8 cellular contexts compared by ENCODE assay signal in the genomic region with DNA sequence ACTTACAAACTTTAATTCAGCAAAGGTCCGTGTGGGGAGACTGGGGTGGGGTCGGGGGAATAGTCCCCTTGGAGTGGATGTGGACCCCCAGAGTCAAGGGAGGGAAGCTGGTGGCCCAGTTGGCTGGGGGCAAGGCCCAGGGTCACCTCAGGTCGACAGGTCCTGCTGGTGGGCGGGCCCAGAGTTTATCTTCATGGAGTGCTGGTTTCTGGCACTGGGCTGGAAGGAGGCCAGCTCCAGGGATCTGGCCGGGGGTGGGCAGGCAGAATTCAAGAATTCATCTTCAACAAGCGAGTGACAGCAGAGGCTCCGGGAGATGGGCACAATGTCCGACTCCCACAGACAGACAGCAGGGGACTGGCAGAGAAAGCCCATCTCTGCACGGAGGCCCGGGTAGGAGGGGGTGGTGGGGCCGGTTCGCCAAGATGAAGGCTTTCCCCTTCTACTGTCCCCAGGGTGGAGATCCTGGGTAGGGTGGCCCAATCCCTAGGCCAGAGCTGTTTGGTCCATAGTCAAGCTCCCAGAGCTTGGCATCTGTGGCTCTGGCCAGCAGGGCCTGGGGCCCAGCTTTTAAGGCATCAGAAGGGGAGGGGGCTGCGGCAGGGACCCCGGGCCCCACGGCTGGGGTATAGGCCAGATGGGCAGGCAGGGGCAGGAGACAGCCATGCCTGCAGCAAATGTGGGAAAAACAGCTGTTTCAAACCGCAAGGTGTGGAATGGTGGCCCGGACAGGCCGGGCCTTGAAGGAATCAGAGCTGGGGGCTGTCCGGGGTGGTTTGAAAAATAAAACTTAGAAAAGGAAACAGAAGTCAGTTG. TPM values are rescaled to one million over a fixed set of nuclear protein-coding genes. Genes with fewer than 3 reads are reported as not detected.
DNase-seq lines count a peak whose midpoint lies in the region; ATAC-seq, FAIRE-seq and TF ChIP-seq lines count a peak whose summit lies in the region.

No MANE protein-coding gene starts in this region.

- intact Hi-C loops in A673 (cut with micrococcal nuclease; ENCODE audit: unreplicated experiment) (no loop called here), K562 (cut with micrococcal nuclease) (loop anchor here (1.0 kb wide), 1 partner anchor 16 kb away; no protein-coding TSS in a partner anchor)

- TF ChIP-seq CTCF in A673 (conservative IDR thresholded peaks at IDR 0.05; ENCODE audit: low read depth, low read length), result no peak
- no peak for TF ChIP-seq CTCF in K562 (IDR thresholded peaks at IDR 0.05 in 2 of 3, conservative IDR thresholded peaks at IDR 0.05 in 1 of 3; ENCODE audit: insufficient read depth in 2 of 3, low read depth in 1 of 3, low read length in 3 of 3)

- H3K4me3 ChIP-seq in A673 (ENCODE audit: low read depth, low read length, poor library complexity, severe bottlenecking) (peak overlapping the region; percentile 75), K562 (peak overlapping the region; percentile 82), mucosa of rectum (ENCODE audit: low read length in 2 of 2) (peak overlapping the region; percentile 81 to 83)

- H3K27me3 ChIP-seq in A673 (replicated peaks; ENCODE audit: insufficient read depth, low read depth, low read length, poor library complexity), result no peaks in the 10 kb centered on the region
- no peaks in the 10 kb centered on the region for H3K27me3 ChIP-seq in K562 (ENCODE audit: control insufficient read depth in 2 of 2, insufficient read depth in 2 of 2, low read length in 2 of 2)
- H3K27me3 ChIP-seq in mucosa of rectum (ENCODE audit: control insufficient read depth in 2 of 2, insufficient read depth in 2 of 2, low read length in 2 of 2), result no peaks in the 10 kb centered on the region

- H3K4me1 ChIP-seq in A673 (ENCODE audit: insufficient read depth, low read length, poor library complexity, severe bottlenecking) (peaks cover 5% of the 10 kb centered on the region), K562 (replicated peaks in 1 of 2; ENCODE audit: control insufficient read depth in 2 of 2, insufficient read depth in 2 of 2, low read length in 2 of 2) (peaks cover 16 to 50% of the 10 kb centered on the region in 2 experiments), mucosa of rectum (ENCODE audit: control insufficient read depth in 2 of 2, insufficient read depth in 2 of 2, low read length in 2 of 2) (peaks cover 13% of the 10 kb centered on the region in 2 donors)

- peak overlapping the region; percentile 74 to 96; a peak in 3 of 4 replicates for H3K9ac ChIP-seq in K562 (ENCODE audit: insufficient read depth in 1 of 2, low read depth in 2 of 2, low read length in 2 of 2)
- H3K9ac ChIP-seq in mucosa of rectum (ENCODE audit: low read depth in 1 of 2, low read length in 2 of 2), result peak overlapping the region in 1 of 2 donors; percentile 52

- CTCF ChIA-PET in A673 (lab: Charles Lee) (no interaction called here), K562 (lab: Yijun Ruan, JAX; ENCODE audit: low intra/inter-chr PET ratio) (no interaction called here)

- peak overlapping the region; percentile 99 for H3K4me2 ChIP-seq in K562 (ENCODE audit: insufficient read depth, low read length)

- POLR2A ChIA-PET in A673 (lab: Charles Lee; ENCODE audit: low non-redundant PET), result no interaction called here
- POLR2A ChIA-PET in K562 (lab: Yijun Ruan, JAX), result interaction anchor here (0.7 to 3.3 kb wide), 8 partner anchors 9 to 46 kb away, joined by 3 to 19 read pairs (median 6); a partner anchor contains a TSS

- no peak for TF ChIP-seq EP300 in K562 (IDR thresholded peaks at IDR 0.05; ENCODE audit: low read length)

- H4K20me1 ChIP-seq in K562 (replicated peaks; ENCODE audit: control insufficient read depth, insufficient read depth, low read length), result 0 out of 2 replicates have a peak, but pooled peaks cover 8% of the 10 kb centered on the region

- BruUV-seq in A673 (replicated peaks; lab: Mats Ljungman, UMichigan), result TSS peak; percentile 64
- TSS peak; percentile 53 for BruUV-seq in K562 (replicated peaks; lab: Mats Ljungman, UMichigan)

- peaks cover 45% of the 10 kb centered on the region for H3K36me3 ChIP-seq in A673 (ENCODE audit: insufficient read depth, low read length, poor library complexity, severe bottlenecking)
- peaks cover 65% of the 10 kb centered on the region; the same call in 2 of the 3 replicates for H3K36me3 ChIP-seq in K562 (ENCODE audit: control insufficient read depth, insufficient read depth, low read length)
- H3K36me3 ChIP-seq in mucosa of rectum (ENCODE audit: control insufficient read depth in 2 of 2, insufficient read depth in 2 of 2, low read length in 2 of 2), result peaks cover 18 to 29% of the 10 kb centered on the region in 2 donors

- in situ Hi-C loops in K562 (cut with MboI), result no loop called here

- H3K9me3 ChIP-seq in A673 (ENCODE audit: low read depth, low read length, poor library complexity, severe bottlenecking), result no peaks in the 10 kb centered on the region
- H3K9me3 ChIP-seq in K562 (replicated peaks; ENCODE audit: control insufficient read depth, insufficient read depth, low read depth, low read length), result no peaks in the 10 kb centered on the region
- no peaks in the 10 kb centered on the region for H3K9me3 ChIP-seq in mucosa of rectum (ENCODE audit: control insufficient read depth in 2 of 2, low read length in 2 of 2)

- FAIRE-seq in K562 (lab: Jason Lieb, UNC) (peak; percentile 59), urothelium cell line (lab: Jason Lieb, UNC) (no peak)

- WGBS in K562 (ENCODE audit: insufficient coverage, low coverage, missing lambda C conversion rate), result 51% methylated on average over 17 of the region's 19 CpGs

- peak overlapping the region; percentile 92; the same call in 1 of the 2 replicates for H2AFZ ChIP-seq in K562 (ENCODE audit: low read depth, low read length)

- H3K27ac ChIP-seq in A673 (ENCODE audit: low read depth, low read length, poor library complexity, severe bottlenecking) (peak overlapping the region; percentile 68), K562 (ENCODE audit: extremely low read depth, low read depth, low read length) (peak overlapping the region; percentile 73), mucosa of rectum (ENCODE audit: low read depth in 2 of 2, low read length in 2 of 2) (peak overlapping the region in 1 of 2 donors; percentile 52)

- no peak for TF ChIP-seq RAD21 in K562 (CRISPR knock-in tag; conservative IDR thresholded peaks at IDR 0.05 in 1 of 2, IDR thresholded peaks at IDR 0.05 in 1 of 2)

- no peaks in the 10 kb centered on the region for H3K9me1 ChIP-seq in K562 (ENCODE audit: control insufficient read depth, insufficient read depth, low read length)

- H3K79me2 ChIP-seq in K562 (ENCODE audit: control insufficient read depth, insufficient read depth, low read length), result peaks cover 23% of the 10 kb centered on the region

- peak; percentile 33; the same call in 1 of the 2 replicates for TF ChIP-seq POLR2A in K562 (conservative IDR thresholded peaks at IDR 0.05)

- peak; percentile 13 for ATAC-seq in HG03457 (IDR thresholded peaks at IDR 0.05; ENCODE audit: unreplicated experiment)
- peak; percentile 79 for ATAC-seq in K562
- no peak for ATAC-seq in HG03175 (IDR thresholded peaks at IDR 0.05; ENCODE audit: unreplicated experiment)

- DNase-seq in A673 (ENCODE audit: low spot score), result no peak
- peak in 2 of 4 experiments; percentile 70 to 84 for DNase-seq in K562 (ENCODE audit: extremely low read depth in 1 of 4, low spot score in 3 of 4)
- no peak for DNase-seq in urothelium cell line (ENCODE audit: low spot score)
- no peak for DNase-seq in T-helper 9 cell
- no peak for DNase-seq in stimulated activated CD4-positive, alpha-beta T cell treated with anti-CD3 and anti-CD28 coated beads, Interleukin-1b, Interleukin-23, amount 100 ng/mL, for 48 hours

RNA-seq across cellular contexts. Expression of a gene that starts 0.6 kb away (rescaled TPM):
- 26.7 and 29.9 TPM in 2 replicates for total RNA-seq in A673 (2021)
- total RNA-seq in K562 (2011; cell fraction: chromatin; rRNA removed; ENCODE audit: low replicate concordance), result 10.6 and 53.0 TPM in 2 replicates
- total RNA-seq in K562 (2011; cell fraction: nucleolus; rRNA removed), result 44.7 and 46.7 TPM in 2 replicates
- 24.2 and 28.0 TPM in 2 replicates for total RNA-seq in K562 (2011; cell fraction: nucleoplasm; rRNA removed)
- 47.0 and 59.4 TPM in 2 replicates for total RNA-seq in K562 (2014; rRNA removed)
- total RNA-seq in K562 (2014; rRNA removed; fragmentation: Illumina TruSeq; extraction: Trizol), result 9.7 and 15.9 TPM in 2 replicates
- 28.9 and 29.7 TPM in 2 replicates for total RNA-seq in K562 (2015; rRNA removed; fragmentation: Illumina TruSeq; extraction: Trizol)
- total RNA-seq in K562 (2021), result 34.8 and 36.8 TPM in 2 replicates
- 22.3 and 33.3 TPM in 2 replicates for polyA plus RNA-seq in K562 (2011; rRNA removed)
- 47.1 and 82.4 TPM in 2 replicates for polyA plus RNA-seq in K562 (2011; cell fraction: cytosol; rRNA removed)
- 33.5 and 61.9 TPM in 2 replicates for polyA plus RNA-seq in K562 (2011; cell fraction: nucleus; rRNA removed)
- 27.6 and 42.2 TPM in 2 replicates for polyA plus RNA-seq in K562 (2012)
- polyA plus RNA-seq in K562 (2014; fragmentation: Illumina TruSeq; extraction: Trizol), result 47.2 and 55.3 TPM in 2 replicates
- polyA plus RNA-seq in K562 (2014; fragmentation: Nextera tagmentation; extraction: Ambion mirVana), result 1 to 10 TPM; 2.5 to 5.8 TPM
- polyA plus RNA-seq in K562 (2014; rRNA removed), result 49.2 and 49.8 TPM in 2 replicates
- 4.9 and 9.2 TPM in 2 replicates for polyA minus RNA-seq in K562 (2011; rRNA and poly(A)+ RNA removed)
- 14.3 and 14.5 TPM in 2 replicates for polyA minus RNA-seq in K562 (2011; cell fraction: cytosol; rRNA and poly(A)+ RNA removed)
- polyA minus RNA-seq in K562 (2011; cell fraction: nucleus; rRNA and poly(A)+ RNA removed), result 5.3 and 9.6 TPM in 2 replicates

RNA-seq across cellular contexts. Expression of a gene that starts 6.8 kb away (rescaled TPM):
- total RNA-seq in A673 (2021) (7.2 TPM in 2 replicates), K562 (2014; rRNA removed) (2.7 and 3.0 TPM in 2 replicates), K562 (2014; rRNA removed; fragmentation: Illumina TruSeq; extraction: Trizol) (0.64 and 0.69 TPM in 2 replicates), K562 (2015; rRNA removed; fragmentation: Illumina TruSeq; extraction: Trizol) (2.7 and 2.9 TPM in 2 replicates), K562 (2021) (3.3 and 5.8 TPM in 2 replicates)
- 4.3 and 14.7 TPM in 2 replicates for total RNA-seq in K562 (2011; cell fraction: chromatin; rRNA removed; ENCODE audit: low replicate concordance)
- total RNA-seq in K562 (2011; cell fraction: nucleolus; rRNA removed), result 8.3 and 10.8 TPM in 2 replicates
- total RNA-seq in K562 (2011; cell fraction: nucleoplasm; rRNA removed), result 5.3 and 6.4 TPM in 2 replicates
- polyA plus RNA-seq in K562 (2011; rRNA removed) (2.2 and 3.2 TPM in 2 replicates), K562 (2014; fragmentation: Illumina TruSeq; extraction: Trizol) (1.5 and 1.9 TPM in 2 replicates), K562 (2014; fragmentation: Nextera tagmentation; extraction: Ambion mirVana) (under 1 TPM; 0.24 to 0.56 TPM), K562 (2014; rRNA removed) (4.5 and 5.1 TPM in 2 replicates)
- 2.2 and 3.4 TPM in 2 replicates for polyA plus RNA-seq in K562 (2011; cell fraction: cytosol; rRNA removed)
- 9.0 and 17.2 TPM in 2 replicates for polyA plus RNA-seq in K562 (2011; cell fraction: nucleus; rRNA removed)
- 3.3 and 8.0 TPM in 2 replicates for polyA plus RNA-seq in K562 (2012)
- polyA minus RNA-seq in K562 (2011; rRNA and poly(A)+ RNA removed), result 0.18 and 0.39 TPM in 2 replicates
- polyA minus RNA-seq in K562 (2011; cell fraction: cytosol; rRNA and poly(A)+ RNA removed), result 1.0 and 2.0 TPM in 2 replicates
- 1.1 and 1.3 TPM in 2 replicates for polyA minus RNA-seq in K562 (2011; cell fraction: nucleus; rRNA and poly(A)+ RNA removed)

RNA-seq across cellular contexts. Expression of a gene that starts 16.9 kb away (rescaled TPM):
- 84.6 and 87.7 TPM in 2 replicates for total RNA-seq in A673 (2021)
- 30.5 and 66.0 TPM in 2 replicates for total RNA-seq in K562 (2011; cell fraction: chromatin; rRNA removed; ENCODE audit: low replicate concordance)
- 39.2 and 46.7 TPM in 2 replicates for total RNA-seq in K562 (2011; cell fraction: nucleolus; rRNA removed)
- 28.3 and 42.4 TPM in 2 replicates for total RNA-seq in K562 (2011; cell fraction: nucleoplasm; rRNA removed)
- 30.1 and 45.1 TPM in 2 replicates for total RNA-seq in K562 (2014; rRNA removed)
- 2.3 and 2.8 TPM in 2 replicates for total RNA-seq in K562 (2014; rRNA removed; fragmentation: Illumina TruSeq; extraction: Trizol)
- total RNA-seq in K562 (2015; rRNA removed; fragmentation: Illumina TruSeq; extraction: Trizol), result 7.0 and 9.3 TPM in 2 replicates
- 112 and 113 TPM in 2 replicates for total RNA-seq in K562 (2021)
- polyA plus RNA-seq in K562 (2011; rRNA removed), result 2.4 and 4.9 TPM in 2 replicates
- 3.4 and 9.5 TPM in 2 replicates for polyA plus RNA-seq in K562 (2011; cell fraction: cytosol; rRNA removed)
- 22.5 and 41.1 TPM in 2 replicates for polyA plus RNA-seq in K562 (2011; cell fraction: nucleus; rRNA removed)
- polyA plus RNA-seq in K562 (2012), result 39.6 and 39.8 TPM in 2 replicates
- polyA plus RNA-seq in K562 (2014; fragmentation: Illumina TruSeq; extraction: Trizol), result 9.3 and 36.7 TPM in 2 replicates
- under 1 TPM; 0.06 to 0.08 TPM for polyA plus RNA-seq in K562 (2014; fragmentation: Nextera tagmentation; extraction: Ambion mirVana)
- 24.6 and 29.2 TPM in 2 replicates for polyA plus RNA-seq in K562 (2014; rRNA removed)
- polyA minus RNA-seq in K562 (2011; rRNA and poly(A)+ RNA removed), result 5.8 and 8.6 TPM in 2 replicates
- 41.5 and 55.1 TPM in 2 replicates for polyA minus RNA-seq in K562 (2011; cell fraction: cytosol; rRNA and poly(A)+ RNA removed)
- 14.7 and 15.3 TPM in 2 replicates for polyA minus RNA-seq in K562 (2011; cell fraction: nucleus; rRNA and poly(A)+ RNA removed)

RNA-seq across cellular contexts. Expression of a gene that starts 23.0 kb away (rescaled TPM):
- total RNA-seq in A673 (2021), result 2.6 and 3.2 TPM in 2 replicates
- 3.1 and 13.6 TPM in 2 replicates for total RNA-seq in K562 (2011; cell fraction: chromatin; rRNA removed; ENCODE audit: low replicate concordance)
- total RNA-seq in K562 (2011; cell fraction: nucleolus; rRNA removed), result 13.3 and 15.5 TPM in 2 replicates
- 8.9 and 10.7 TPM in 2 replicates for total RNA-seq in K562 (2011; cell fraction: nucleoplasm; rRNA removed)
- total RNA-seq in K562 (2014; rRNA removed), result 28.6 and 33.1 TPM in 2 replicates
- 12.0 and 21.3 TPM in 2 replicates for total RNA-seq in K562 (2014; rRNA removed; fragmentation: Illumina TruSeq; extraction: Trizol)
- 27.8 TPM in 2 replicates for total RNA-seq in K562 (2015; rRNA removed; fragmentation: Illumina TruSeq; extraction: Trizol)
- total RNA-seq in K562 (2021), result 39.5 and 42.2 TPM in 2 replicates
- 24.2 and 25.2 TPM in 2 replicates for polyA plus RNA-seq in K562 (2011; rRNA removed)
- 24.7 and 48.2 TPM in 2 replicates for polyA plus RNA-seq in K562 (2011; cell fraction: cytosol; rRNA removed)
- polyA plus RNA-seq in K562 (2011; cell fraction: nucleus; rRNA removed), result 13.6 and 14.4 TPM in 2 replicates
- 15.9 and 42.8 TPM in 2 replicates for polyA plus RNA-seq in K562 (2012)
- 21.4 and 22.2 TPM in 2 replicates for polyA plus RNA-seq in K562 (2014; fragmentation: Illumina TruSeq; extraction: Trizol)
- polyA plus RNA-seq in K562 (2014; fragmentation: Nextera tagmentation; extraction: Ambion mirVana), result 10 to 100 TPM in 1 of 2 experiments, 1 to 10 TPM in 1; 6.5 to 10.8 TPM
- 29.7 and 31.1 TPM in 2 replicates for polyA plus RNA-seq in K562 (2014; rRNA removed)
- polyA minus RNA-seq in K562 (2011; rRNA and poly(A)+ RNA removed), result 8.3 and 11.0 TPM in 2 replicates
- polyA minus RNA-seq in K562 (2011; cell fraction: cytosol; rRNA and poly(A)+ RNA removed), result 18.0 and 18.9 TPM in 2 replicates
- polyA minus RNA-seq in K562 (2011; cell fraction: nucleus; rRNA and poly(A)+ RNA removed), result 4.7 and 5.1 TPM in 2 replicates

RNA-seq across cellular contexts. Expression of a gene that starts 26.7 kb away (rescaled TPM):
- total RNA-seq in A673 (2021), result 4.6 and 6.9 TPM in 2 replicates
- 152 and 610 TPM in 2 replicates for total RNA-seq in K562 (2011; cell fraction: chromatin; rRNA removed; ENCODE audit: low replicate concordance)
- total RNA-seq in K562 (2011; cell fraction: nucleolus; rRNA removed), result 442 and 477 TPM in 2 replicates
- total RNA-seq in K562 (2011; cell fraction: nucleoplasm; rRNA removed), result 261 and 266 TPM in 2 replicates
- total RNA-seq in K562 (2014; rRNA removed), result 39.7 TPM in 2 replicates
- total RNA-seq in K562 (2014; rRNA removed; fragmentation: Illumina TruSeq; extraction: Trizol), result 1.7 and 3.7 TPM in 2 replicates
- total RNA-seq in K562 (2015; rRNA removed; fragmentation: Illumina TruSeq; extraction: Trizol), result 13.7 and 16.6 TPM in 2 replicates
- 69.7 and 89.5 TPM in 2 replicates for total RNA-seq in K562 (2021)
- polyA plus RNA-seq in K562 (2011; rRNA removed), result 29.9 and 58.7 TPM in 2 replicates
- polyA plus RNA-seq in K562 (2011; cell fraction: cytosol; rRNA removed), result 50.3 and 80.3 TPM in 2 replicates
- 748 and 1,281 TPM in 2 replicates for polyA plus RNA-seq in K562 (2011; cell fraction: nucleus; rRNA removed)
- 45.0 and 59.7 TPM in 2 replicates for polyA plus RNA-seq in K562 (2012)
- 12.1 and 29.4 TPM in 2 replicates for polyA plus RNA-seq in K562 (2014; fragmentation: Illumina TruSeq; extraction: Trizol)
- under 1 TPM; 0.10 to 0.11 TPM for polyA plus RNA-seq in K562 (2014; fragmentation: Nextera tagmentation; extraction: Ambion mirVana)
- 97.4 and 114 TPM in 2 replicates for polyA plus RNA-seq in K562 (2014; rRNA removed)
- 4.9 and 6.5 TPM in 2 replicates for polyA minus RNA-seq in K562 (2011; rRNA and poly(A)+ RNA removed)
- polyA minus RNA-seq in K562 (2011; cell fraction: cytosol; rRNA and poly(A)+ RNA removed), result 19.6 and 29.4 TPM in 2 replicates
- 91.7 and 98.6 TPM in 2 replicates for polyA minus RNA-seq in K562 (2011; cell fraction: nucleus; rRNA and poly(A)+ RNA removed)
